19 cellular contexts compared by ENCODE assay signal in genomic region chr1:167482184-167482583, GRCh38. TPM values are rescaled to one million over a fixed set of nuclear protein-coding genes. Genes with fewer than 3 reads are reported as not detected.
A peak's percentile ranks its signal among the peaks of the same experiment; 100 is the strongest.
DNase-seq lines count a peak whose midpoint lies in the region; ATAC-seq and TF ChIP-seq lines count a peak whose summit lies in the region.
"Had no signal": no experiment of that assay in that cellular context is flagged by ENCODE, and none has a peak within 500 bp of the region (broad histone marks: within the 10 kb centered on the region; RNA-seq: fewer than 3 reads in every experiment).

No MANE protein-coding gene starts in this region.

- H3K79me2 ChIP-seq in DND-41 (ENCODE audit: insufficient read depth, low read length) = peaks cover 96% of the 10 kb centered on the region

- H2AFZ ChIP-seq in DND-41 (ENCODE audit: low read depth, low read length) = no peak overlapping the region

- DNase-seq in DND-41 (peak; percentile 65), GM13977 (ENCODE audit: low spot score) (no peak), cortex of kidney (lab: John Stamatoyannopoulos, UW) (no peak), coronary artery (ENCODE audit: low spot score) (no peak)
- DNase-seq in activated CD4-positive, alpha-beta T cell treated with anti-CD3 and anti-CD28 coated beads, Interleukin-2, amount 10 ng/mL, durations not matched to agents 24 days and 14 days = peak; percentile 84
- DNase-seq in stimulated activated CD4-positive, alpha-beta T cell treated with anti-CD3 and anti-CD28 coated beads, Interleukin-2, amount 100 ng/mL, for 24 hours = peak; percentile 52 to 55
- DNase-seq: DMS79, gastrocnemius medialis, mesendoderm, NCI-H1417 treated with DMSO at 0.1 percent for 48 hours, NCI-H510A, small intestine had no signal

- in situ Hi-C loops in GM13977 (cut with MboI; ENCODE audit: low pct_unique_long_range_greater_than_20kb, low sequenced_read_pairs, unreplicated experiment) = no loop called here

- TF ChIP-seq CTCF in DND-41 (IDR thresholded peaks at IDR 0.05; ENCODE audit: borderline replicate concordance, extremely low read depth, low read length, poor library complexity, severe bottlenecking) (no peak), GM13977 (IDR thresholded peaks at IDR 0.05; ENCODE audit: extremely low read depth, insufficient read depth, missing control alignments) (no peak), coronary artery (IDR thresholded peaks at IDR 0.05) (no peak)

- peaks cover 74% of the 10 kb centered on the region for H3K36me3 ChIP-seq in DND-41 (ENCODE audit: insufficient read depth, low read length)
- H3K36me3 ChIP-seq: gastrocnemius medialis, upper lobe of left lung had no signal

- H3K9me3 Mint-ChIP-seq in activated CD4-positive, alpha-beta T cell treated with anti-CD3 and anti-CD28 coated beads, Interleukin-2, amount 10 ng/mL, durations not matched to agents 24 days and 14 days = no peaks in the 10 kb centered on the region
- H3K9me3 Mint-ChIP-seq in activated naive CD4-positive, alpha-beta T cell treated with anti-CD3 and anti-CD28 coated beads, Interleukin-2, amount 50 U/mL, for 24 hours = no peaks in the 10 kb centered on the region
- H3K9me3 Mint-ChIP-seq: IgD-negative memory B cell had no signal

- peak overlapping the region; percentile 80 for H3K4me3 Mint-ChIP-seq in activated CD4-positive, alpha-beta T cell treated with anti-CD3 and anti-CD28 coated beads, Interleukin-2, amount 10 ng/mL, durations not matched to agents 24 days and 14 days
- peak overlapping the region; percentile 85 for H3K4me3 Mint-ChIP-seq in activated naive CD4-positive, alpha-beta T cell treated with anti-CD3 and anti-CD28 coated beads, Interleukin-2, amount 50 U/mL, for 24 hours

- H3K36me3 Mint-ChIP-seq in activated CD4-positive, alpha-beta T cell treated with anti-CD3 and anti-CD28 coated beads, Interleukin-2, amount 10 ng/mL, durations not matched to agents 24 days and 14 days (ENCODE audit: low read depth) = peaks cover 68% of the 10 kb centered on the region
- H3K36me3 Mint-ChIP-seq in activated naive CD4-positive, alpha-beta T cell treated with anti-CD3 and anti-CD28 coated beads, Interleukin-2, amount 50 U/mL, for 24 hours = peaks cover 13% of the 10 kb centered on the region

- no peaks in the 10 kb centered on the region for H3K27me3 ChIP-seq in DND-41 (ENCODE audit: insufficient read depth, low read length, poor library complexity)
- H3K27me3 ChIP-seq: gastrocnemius medialis, upper lobe of left lung had no signal

- H3K9ac ChIP-seq in DND-41 (ENCODE audit: low read depth, low read length) = no peak overlapping the region

- H3K4me2 ChIP-seq in DND-41 (ENCODE audit: insufficient read depth, low read length) = no peak overlapping the region

- H3K4me3 ChIP-seq in DND-41 (ENCODE audit: low read depth in 1 of 2, low read length in 2 of 2) (no peak overlapping the region), coronary artery (no peak overlapping the region)
- H3K4me3 ChIP-seq: gastrocnemius medialis, upper lobe of left lung had no signal

- ATAC-seq in DND-41 (ENCODE audit: insufficient read depth, low read depth) (peak; percentile 63), HG03025 (IDR thresholded peaks at IDR 0.05; ENCODE audit: low FRiP score, unreplicated experiment) (no peak)
- ATAC-seq: gastrocnemius medialis, Panc1 had no signal

- H3K4me1 ChIP-seq in DND-41 (ENCODE audit: insufficient read depth, low read length) = peaks cover 47% of the 10 kb centered on the region
- H3K4me1 ChIP-seq: gastrocnemius medialis had no signal

- peak overlapping the region; percentile 3 for H3K27ac ChIP-seq in DND-41 (ENCODE audit: low read length)
- no peak overlapping the region for H3K27ac ChIP-seq in coronary artery
- H3K27ac ChIP-seq: gastrocnemius medialis, upper lobe of left lung had no signal

- peaks cover 88% of the 10 kb centered on the region for H3K4me1 Mint-ChIP-seq in activated CD4-positive, alpha-beta T cell treated with anti-CD3 and anti-CD28 coated beads, Interleukin-2, amount 10 ng/mL, durations not matched to agents 24 days and 14 days
- H3K4me1 Mint-ChIP-seq in activated naive CD4-positive, alpha-beta T cell treated with anti-CD3 and anti-CD28 coated beads, Interleukin-2, amount 50 U/mL, for 24 hours = peaks cover 99% of the 10 kb centered on the region
- H3K4me1 Mint-ChIP-seq: IgD-negative memory B cell had no signal

- peak overlapping the region; percentile 80 for H3K27ac Mint-ChIP-seq in activated CD4-positive, alpha-beta T cell treated with anti-CD3 and anti-CD28 coated beads, Interleukin-2, amount 10 ng/mL, durations not matched to agents 24 days and 14 days
- peak overlapping the region; percentile 97 for H3K27ac Mint-ChIP-seq in activated naive CD4-positive, alpha-beta T cell treated with anti-CD3 and anti-CD28 coated beads, Interleukin-2, amount 50 U/mL, for 24 hours

- H3K27me3 Mint-ChIP-seq in activated CD4-positive, alpha-beta T cell treated with anti-CD3 and anti-CD28 coated beads, Interleukin-2, amount 10 ng/mL, durations not matched to agents 24 days and 14 days = no peaks in the 10 kb centered on the region
- H3K27me3 Mint-ChIP-seq in activated naive CD4-positive, alpha-beta T cell treated with anti-CD3 and anti-CD28 coated beads, Interleukin-2, amount 50 U/mL, for 24 hours = no peaks in the 10 kb centered on the region

- H3K9me3 ChIP-seq in DND-41 (ENCODE audit: insufficient read depth, low read length, severe bottlenecking) = no peaks in the 10 kb centered on the region
- H3K9me3 ChIP-seq: gastrocnemius medialis, upper lobe of left lung had no signal

- peaks cover 43% of the 10 kb centered on the region for H4K20me1 ChIP-seq in DND-41 (ENCODE audit: insufficient read depth, low read length)

- intact Hi-C loops in activated CD4-positive, alpha-beta T cell treated with anti-CD3 and anti-CD28 coated beads, Interleukin-2, amount 10 ng/mL, durations not matched to agents 24 days and 14 days (cut with micrococcal nuclease) = no loop called here

RNA-seq across cellular contexts. Expression of gene CD247, which starts 36.1 kb away (rescaled TPM):
- total RNA-seq in activated CD4-positive, alpha-beta T cell treated with anti-CD3 and anti-CD28 coated beads, Interleukin-2, amount 10 ng/mL, durations not matched to agents 24 days and 14 days = 183 and 186 TPM in 2 replicates
- total RNA-seq: bronchial epithelial cell, osteoblast had no signal

Comparison
In these comparisons a context has a peak if more than half of its experiments do, and no peak if none do; other contexts are left out.
1. DNase-seq: peak in DND-41 (single experiment), activated CD4-positive, alpha-beta T cell treated with anti-CD3 and anti-CD28 coated beads, Interleukin-2, amount 10 ng/mL, durations not matched to agents 24 days and 14 days (single experiment) and stimulated activated CD4-positive, alpha-beta T cell treated with anti-CD3 and anti-CD28 coated beads, Interleukin-2, amount 100 ng/mL, for 24 hours (2 of 2); none in GM13977 (single experiment), cortex of kidney (single experiment) and coronary artery (single experiment).